ENCODE assay signal across 8 cellular contexts in genomic region chr11:62791501-62792192, GRCh38. TPM values are rescaled to one million over a fixed set of nuclear protein-coding genes. Genes with fewer than 3 reads are reported as not detected.
A peak's percentile ranks its signal among the peaks of the same experiment; 100 is the strongest.
DNase-seq lines count a peak whose midpoint lies in the region; ATAC-seq and TF ChIP-seq lines count a peak whose summit lies in the region.

TMEM223 (minus strand) TSS chr11:62792006; CDS start chr11:62791994, 12 bp downstream.

- ATAC-seq in GM21576 (IDR thresholded peaks at IDR 0.05; ENCODE audit: unreplicated experiment), result peak; percentile 49

- H3K4me1 Mint-ChIP-seq in neural crest cell, result peaks cover 44% of the 10 kb centered on the region

- H3K27ac ChIP-seq in KOPT-K1 (ENCODE audit: low read depth, low read length, poor library complexity, severe bottlenecking) (peak within 1 kb of the TSS; percentile 85), stomach smooth muscle (ENCODE audit: low read length) (peak within 1 kb of the TSS; percentile 88)

- peak within 1 kb of the TSS; percentile 97 for H3K4me3 Mint-ChIP-seq in neural crest cell

- peak; percentile 98 for TF ChIP-seq POLR2A in Raji (IDR thresholded peaks at IDR 0.05; ENCODE audit: insufficient read depth, low read depth, low read length)

- H3K27me3 Mint-ChIP-seq in neural crest cell (ENCODE audit: low read depth), result no peaks in the 10 kb centered on the region

- H3K4me3 ChIP-seq in fibroblast of villous mesenchyme (ENCODE audit: low read depth, low read length) (peak within 1 kb of the TSS; percentile 71), stomach smooth muscle (ENCODE audit: low read length in 2 of 2) (peak within 1 kb of the TSS; percentile 71 to 97)

- H3K4me1 ChIP-seq in stomach smooth muscle (ENCODE audit: control insufficient read depth, insufficient read depth, low read length), result peaks cover 39% of the 10 kb centered on the region

- no peaks in the 10 kb centered on the region for H3K9me3 Mint-ChIP-seq in neural crest cell

- DNase-seq in DMS153 treated with DMSO at 0.1 percent for 48 hours (lab: John Stamatoyannopoulos, UW; ENCODE audit: unreplicated experiment), result peak; percentile 43
- peak; percentile 89 for DNase-seq in activated effector memory CD4-positive, alpha-beta T cell treated with Interleukin-2 at 50 U/mL for 16 hours
- DNase-seq in fibroblast of villous mesenchyme (ENCODE audit: low read depth), result peak; percentile 80
- peak; percentile 73 for DNase-seq in neural crest cell (ENCODE audit: low read depth, low spot score)

- peak within 1 kb of the TSS; percentile 96 for H3K27ac Mint-ChIP-seq in neural crest cell (ENCODE audit: unreplicated experiment)

- TF ChIP-seq CTCF in fibroblast of villous mesenchyme (IDR thresholded peaks at IDR 0.05; ENCODE audit: insufficient read depth, low read depth, low read length) (no peak), neural crest cell (conservative IDR thresholded peaks at IDR 0.05) (peak; percentile 27)

- no peaks in the 10 kb centered on the region for H3K27me3 ChIP-seq in stomach smooth muscle (ENCODE audit: control insufficient read depth in 1 of 2, insufficient read depth in 2 of 2, low read length in 2 of 2)

- H3K36me3 ChIP-seq in KOPT-K1 (ENCODE audit: insufficient read depth, low read length) (peaks cover 69% of the 10 kb centered on the region), stomach smooth muscle (ENCODE audit: control insufficient read depth in 2 of 2, insufficient read depth in 2 of 2, low read length in 2 of 2) (peaks cover 44 to 45% of the 10 kb centered on the region in 2 donors)

- H3K36me3 Mint-ChIP-seq in neural crest cell (ENCODE audit: low read depth), result peaks cover 11% of the 10 kb centered on the region

- peak within 1 kb of the TSS; percentile 67 to 73 for H3K9ac ChIP-seq in stomach smooth muscle (ENCODE audit: low read length in 2 of 2)

- H3K9me3 ChIP-seq in KOPT-K1 (ENCODE audit: insufficient read depth, low read length, poor library complexity, severe bottlenecking) (no peaks in the 10 kb centered on the region), stomach smooth muscle (ENCODE audit: control insufficient read depth in 2 of 2, low read length in 2 of 2) (no peaks in the 10 kb centered on the region)

RNA-seq across cellular contexts. Expression of gene TMEM223, which starts in this region (rescaled TPM):
- total RNA-seq in fibroblast of villous mesenchyme (14.5 and 14.7 TPM in 2 replicates), neural crest cell (20.4 and 23.4 TPM in 2 replicates)

Comparison
In these comparisons a context has a peak if more than half of its experiments do, and no peak if none do; other contexts are left out.
1. Peak in every context shown above with its lines: DNase-seq, ATAC-seq, H3K4me3 ChIP-seq and H3K27ac ChIP-seq.